Comparison of ENCODE assay signal across 8 cellular contexts in genomic region chr1:44721521-44722361, GRCh38. TPM values are rescaled to one million over a fixed set of nuclear protein-coding genes. Genes with fewer than 3 reads are reported as not detected.
DNase-seq lines count a peak whose midpoint lies in the region; ATAC-seq and TF ChIP-seq lines count a peak whose summit lies in the region.

No MANE protein-coding gene starts in this region.

- H3K9ac ChIP-seq in HUES48 (ENCODE audit: low read depth, low read length), result peak overlapping the region; percentile 81

- intact Hi-C loops in activated T-helper 2 cell treated with anti-CD3 and anti-CD28 coated beads, Interferon-gamma antibody, Interleukin-2, Interleukin-4, amounts not matched to agents 10 μg/mL and 5 μg/mL and 100 μg/mL, durations not matched to agents 14 hours and 24 hours and 36 hours (cut with micrococcal nuclease), result loop anchor here (1.0 kb wide), 2 partner anchors 9 to 86 kb away; partner anchors contain the start of gene DYNLT4
- intact Hi-C loops in gastrocnemius medialis (cut with DNase I; ENCODE audit: low total_unique reads), result no loop called here

- H3K4me3 ChIP-seq in HUES48 (ENCODE audit: low read depth, low read length) (no peak overlapping the region), Peyer's patch (no peak overlapping the region), gastrocnemius medialis (no peak overlapping the region)

- no peaks in the 10 kb centered on the region for H3K4me1 ChIP-seq in HUES48 (ENCODE audit: control insufficient read depth, insufficient read depth, low read length)
- peaks cover 0 to 12% (median 6%) of the 10 kb centered on the region in 4 donors for H3K4me1 ChIP-seq in Peyer's patch
- no peaks in the 10 kb centered on the region for H3K4me1 ChIP-seq in gastrocnemius medialis

- TF ChIP-seq POLR2A in Peyer's patch (IDR thresholded peaks at IDR 0.05), result peak; percentile 62 to 99
- peak; percentile 19 to 73 for TF ChIP-seq POLR2A in gastrocnemius medialis (IDR thresholded peaks at IDR 0.05)

- H3K36me3 ChIP-seq in HUES48 (ENCODE audit: control insufficient read depth, insufficient read depth, low read length), result no peaks in the 10 kb centered on the region
- no peaks in the 10 kb centered on the region for H3K36me3 ChIP-seq in Peyer's patch
- H3K36me3 ChIP-seq in gastrocnemius medialis, result no peaks in the 10 kb centered on the region

- H3K27ac Mint-ChIP-seq in activated T-helper 2 cell treated with anti-CD3 and anti-CD28 coated beads, Interferon-gamma antibody, Interleukin-2, Interleukin-4, amounts not matched to agents 10 μg/mL and 5 μg/mL and 100 μg/mL, durations not matched to agents 14 hours and 24 hours and 36 hours, result peak overlapping the region; percentile 97

- H3K36me3 Mint-ChIP-seq in activated T-helper 2 cell treated with anti-CD3 and anti-CD28 coated beads, Interferon-gamma antibody, Interleukin-2, Interleukin-4, amounts not matched to agents 10 μg/mL and 5 μg/mL and 100 μg/mL, durations not matched to agents 14 hours and 24 hours and 36 hours (ENCODE audit: low read depth), result peaks cover 17% of the 10 kb centered on the region

- H3K4me3 Mint-ChIP-seq in activated T-helper 2 cell treated with anti-CD3 and anti-CD28 coated beads, Interferon-gamma antibody, Interleukin-2, Interleukin-4, amounts not matched to agents 10 μg/mL and 5 μg/mL and 100 μg/mL, durations not matched to agents 14 hours and 24 hours and 36 hours (ENCODE audit: low read depth), result peak overlapping the region; percentile 70

- ATAC-seq in GM21529 (IDR thresholded peaks at IDR 0.05; ENCODE audit: unreplicated experiment), result peak; percentile 72
- ATAC-seq in gastrocnemius medialis, result peak; percentile 55 to 84

- peaks cover 70% of the 10 kb centered on the region for H3K4me1 Mint-ChIP-seq in activated T-helper 2 cell treated with anti-CD3 and anti-CD28 coated beads, Interferon-gamma antibody, Interleukin-2, Interleukin-4, amounts not matched to agents 10 μg/mL and 5 μg/mL and 100 μg/mL, durations not matched to agents 14 hours and 24 hours and 36 hours (ENCODE audit: low read depth)

- no peaks in the 10 kb centered on the region for H3K27me3 Mint-ChIP-seq in activated T-helper 2 cell treated with anti-CD3 and anti-CD28 coated beads, Interferon-gamma antibody, Interleukin-2, Interleukin-4, amounts not matched to agents 10 μg/mL and 5 μg/mL and 100 μg/mL, durations not matched to agents 14 hours and 24 hours and 36 hours (ENCODE audit: low read depth)

- TF ChIP-seq CTCF in Peyer's patch (IDR thresholded peaks at IDR 0.05) (no peak), gastrocnemius medialis (IDR thresholded peaks at IDR 0.05 in 4 of 5, conservative IDR thresholded peaks at IDR 0.05 in 1 of 5) (no peak)

- no peaks in the 10 kb centered on the region for H3K9me3 Mint-ChIP-seq in activated T-helper 2 cell treated with anti-CD3 and anti-CD28 coated beads, Interferon-gamma antibody, Interleukin-2, Interleukin-4, amounts not matched to agents 10 μg/mL and 5 μg/mL and 100 μg/mL, durations not matched to agents 14 hours and 24 hours and 36 hours

- H3K27me3 ChIP-seq in HUES48 (ENCODE audit: control insufficient read depth, insufficient read depth, low read length), result no peaks in the 10 kb centered on the region
- H3K27me3 ChIP-seq in Peyer's patch, result no peaks in the 10 kb centered on the region
- peaks cover 0 to 5% (median 0%) of the 10 kb centered on the region in 3 donors for H3K27me3 ChIP-seq in gastrocnemius medialis

- DNase-seq in EH (ENCODE audit: low read depth) (peak; percentile 78), Peyer's patch (peak in 2 of 3 donors; percentile 77 to 85), glomerular visceral epithelial cell (ENCODE audit: extremely low spot score) (peak; percentile 94), gastrocnemius medialis (peak; percentile 12 to 56), epidermal melanocyte (ENCODE audit: insufficient read length, low spot score) (no peak)
- DNase-seq in activated T-helper 2 cell treated with anti-CD3 and anti-CD28 coated beads, Interferon-gamma antibody, Interleukin-2, Interleukin-4, amounts not matched to agents 10 μg/mL and 5 μg/mL and 100 μg/mL, durations not matched to agents 14 hours and 24 hours and 36 hours (ENCODE audit: low spot score), result peak; percentile 83

- in situ Hi-C loops in gastrocnemius medialis (cut with MboI; ENCODE audit: low sequenced_read_pairs in 4 of 4), result no loop called here

- H3K27ac ChIP-seq in HUES48 (ENCODE audit: low read depth, low read length), result peak overlapping the region; percentile 84
- peak overlapping the region; percentile 46 to 78 (median 70) for H3K27ac ChIP-seq in Peyer's patch
- H3K27ac ChIP-seq in gastrocnemius medialis, result peak overlapping the region in 2 of 4 donors; percentile 34 to 42

- H3K9me3 ChIP-seq in HUES48 (ENCODE audit: control insufficient read depth, insufficient read depth, low read length) (no peaks in the 10 kb centered on the region), Peyer's patch (no peaks in the 10 kb centered on the region), gastrocnemius medialis (no peaks in the 10 kb centered on the region)

RNA-seq across cellular contexts. Expression of gene RNU5D-1, which starts 9.2 kb away (rescaled TPM):
- total RNA-seq in Peyer's patch, result not detected
- total RNA-seq in activated T-helper 2 cell treated with anti-CD3 and anti-CD28 coated beads, Interferon-gamma antibody, Interleukin-2, Interleukin-4, amounts not matched to agents 10 μg/mL and 5 μg/mL and 100 μg/mL, durations not matched to agents 14 hours and 24 hours and 36 hours, result not detected in 2 replicates
- total RNA-seq in gastrocnemius medialis, result not detected

RNA-seq across cellular contexts. Expression of gene KIF2C, which starts 17.9 kb away (rescaled TPM):
- 1 to 10 TPM; 2.5 to 8.3 (median 3.5) TPM for total RNA-seq in Peyer's patch
- 82.7 and 83.5 TPM in 2 replicates for total RNA-seq in activated T-helper 2 cell treated with anti-CD3 and anti-CD28 coated beads, Interferon-gamma antibody, Interleukin-2, Interleukin-4, amounts not matched to agents 10 μg/mL and 5 μg/mL and 100 μg/mL, durations not matched to agents 14 hours and 24 hours and 36 hours
- under 1 TPM in 2 of 4 donors, not detected in 2; 0.46 to 0.55 TPM for total RNA-seq in gastrocnemius medialis

RNA-seq across cellular contexts. Expression of gene ARMH1, which starts 47.2 kb away (rescaled TPM):
- total RNA-seq in Peyer's patch, result 1 to 10 TPM; 3.7 to 7.7 (median 4.8) TPM
- 139 and 157 TPM in 2 replicates for total RNA-seq in activated T-helper 2 cell treated with anti-CD3 and anti-CD28 coated beads, Interferon-gamma antibody, Interleukin-2, Interleukin-4, amounts not matched to agents 10 μg/mL and 5 μg/mL and 100 μg/mL, durations not matched to agents 14 hours and 24 hours and 36 hours
- under 1 TPM in 1 of 4 donors, not detected in 3; 0.78 TPM for total RNA-seq in gastrocnemius medialis

RNA-seq across cellular contexts. Expression of gene TMEM53, which starts 47.5 kb away (rescaled TPM):
- total RNA-seq in Peyer's patch (10 to 100 TPM in 3 of 4 donors, not detected in 1; 23.1 to 30.8 (median 26.5) TPM), gastrocnemius medialis (1 to 10 TPM; 2.6 to 5.9 (median 4.2) TPM)
- 6.3 and 6.7 TPM in 2 replicates for total RNA-seq in activated T-helper 2 cell treated with anti-CD3 and anti-CD28 coated beads, Interferon-gamma antibody, Interleukin-2, Interleukin-4, amounts not matched to agents 10 μg/mL and 5 μg/mL and 100 μg/mL, durations not matched to agents 14 hours and 24 hours and 36 hours

RNA-seq across cellular contexts. Expression of gene RPS8, which starts 53.6 kb away (rescaled TPM):
- total RNA-seq in Peyer's patch (1,000 to 10,000 TPM in 1 of 4 donors, 100 to 1,000 TPM in 3; 456 to 1,875 (median 819) TPM), gastrocnemius medialis (1,000 to 10,000 TPM; 1,137 to 2,085 (median 1,818) TPM)
- 2,328 and 2,356 TPM in 2 replicates for total RNA-seq in activated T-helper 2 cell treated with anti-CD3 and anti-CD28 coated beads, Interferon-gamma antibody, Interleukin-2, Interleukin-4, amounts not matched to agents 10 μg/mL and 5 μg/mL and 100 μg/mL, durations not matched to agents 14 hours and 24 hours and 36 hours

Comparison
In these comparisons a context has a peak if more than half of its experiments do, and no peak if none do; other contexts are left out.
1. RNA of gene ARMH1, which starts 47.2 kb away (total RNA-seq): 139 to 157 TPM in activated T-helper 2 cell treated with anti-CD3 and anti-CD28 coated beads, Interferon-gamma antibody, Interleukin-2, Interleukin-4, amounts not matched to agents 10 μg/mL and 5 μg/mL and 100 μg/mL, durations not matched to agents 14 hours and 24 hours and 36 hours; 3.7 to 7.7 TPM in Peyer's patch and 0.78 TPM in gastrocnemius medialis; every median in the first group is over 10 times any median in the second.